In the genomic region with DNA sequence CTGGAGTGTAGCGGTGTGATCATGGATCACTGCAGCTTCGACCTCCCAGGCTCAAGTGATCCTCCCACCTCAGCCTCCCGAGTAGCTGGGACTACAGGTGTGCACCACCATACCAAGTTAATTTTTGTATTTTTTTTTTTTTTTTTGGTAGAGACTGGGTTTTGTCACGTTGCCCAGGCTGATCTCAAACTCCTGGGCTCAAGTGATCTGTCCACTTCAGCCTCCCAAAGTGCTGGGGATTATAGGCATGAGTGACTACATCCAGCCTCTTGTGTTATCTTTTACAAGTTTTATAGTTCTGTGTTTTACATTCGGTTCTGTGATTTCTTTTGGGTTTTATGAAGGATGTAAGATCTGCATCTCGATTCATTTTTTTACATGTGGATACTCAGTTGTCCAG, we compare ENCODE assay signal across 13 cellular contexts. TPM values are rescaled to one million over a fixed set of nuclear protein-coding genes. Genes with fewer than 3 reads are reported as not detected.
"Had no signal": no experiment of that assay in that cellular context is flagged by ENCODE, and none has a peak within 500 bp of the region (broad histone marks: within the 10 kb centered on the region; RNA-seq: fewer than 3 reads in every experiment).

No MANE protein-coding gene starts in this region.

RNA-seq across cellular contexts. Expression of a gene that starts 52.0 kb away (rescaled TPM):
- total RNA-seq: activated B cell treated with CpG ODN at 0.5 μM for 24 hours; activated CD4-positive, alpha-beta memory T cell treated with anti-CD3 and anti-CD28 coated beads for 36 hours; activated CD4-positive, alpha-beta memory T cell treated with anti-CD3 and anti-CD28 coated beads, Interleukin-2, amount 10 ng/mL, durations not matched to agents 7 days and 5 days; activated CD4-positive, alpha-beta T cell treated with anti-CD3 and anti-CD28 coated beads for 36 hours; activated CD4-positive, alpha-beta T cell treated with anti-CD3 and anti-CD28 coated beads, Interleukin-2, amount 10 ng/mL, durations not matched to agents 24 days and 14 days; activated CD4-positive, alpha-beta T cell treated with anti-CD3 and anti-CD28 coated beads, Interleukin-2, amount 10 ng/mL, durations not matched to agents 7 days and 5 days; activated CD8-positive, alpha-beta memory T cell treated with anti-CD3 and anti-CD28 coated beads for 36 hours; activated CD8-positive, alpha-beta memory T cell treated with anti-CD3 and anti-CD28 coated beads, Interleukin-2, amount 10 ng/mL, durations not matched to agents 7 days and 5 days; activated CD8-positive, alpha-beta T cell treated with anti-CD3 and anti-CD28 coated beads for 36 hours; activated CD8-positive, alpha-beta T cell treated with anti-CD3 and anti-CD28 coated beads, Interleukin-2, amount 10 ng/mL, durations not matched to agents 7 days and 5 days; T-helper 1 cell treated with Interleukin-12 subunit alpha and Interleukin-12 subunit beta and Interleukin-4 antibody, amounts not matched to agents 30 ng/mL and 1 ng/mL, for 36 hours; T-helper 17 cell; T-helper 2 cell treated with Interferon-gamma antibody and Interleukin-4, amounts not matched to agents 100 ng/mL and 5 ng/mL, for 36 hours had no signal
